Comparison of ENCODE assay signal across 8 cellular contexts in the genomic region with DNA sequence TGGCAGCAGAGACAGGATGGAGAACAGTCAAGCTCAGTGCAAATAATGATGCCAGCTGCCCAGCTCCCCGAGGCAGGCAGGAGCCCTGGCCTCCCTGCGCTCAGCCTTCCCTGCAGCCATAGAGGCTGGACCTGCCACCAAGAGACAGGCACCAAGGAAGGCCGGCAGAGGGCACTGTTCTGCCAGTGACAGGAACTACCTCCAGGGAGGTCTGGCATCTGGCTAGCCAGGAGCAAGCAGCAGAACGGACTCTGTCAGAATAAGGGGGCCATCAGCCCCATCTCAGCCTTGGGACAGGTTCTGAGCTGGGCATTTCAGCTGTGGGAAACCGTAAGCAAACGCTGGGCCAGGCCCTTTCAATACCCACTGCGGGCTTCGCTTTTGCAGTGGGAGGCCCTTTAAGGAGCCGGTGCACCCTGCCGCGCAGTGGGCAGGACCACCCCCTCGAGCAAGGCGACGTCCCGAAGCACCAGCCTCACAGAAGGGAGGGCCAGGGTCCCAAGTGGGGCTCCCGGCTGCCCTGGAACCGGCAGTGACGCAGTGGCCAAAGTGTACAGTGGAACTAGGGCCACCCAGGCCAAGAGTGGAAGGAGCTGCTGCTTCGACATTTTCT. TPM values are rescaled to one million over a fixed set of nuclear protein-coding genes. Genes with fewer than 3 reads are reported as not detected.
A peak's percentile ranks its signal among the peaks of the same experiment; 100 is the strongest.
DNase-seq lines count a peak whose midpoint lies in the region; ATAC-seq and TF ChIP-seq lines count a peak whose summit lies in the region.

No MANE protein-coding gene starts in this region.

- no peak overlapping the region for H3K4me2 ChIP-seq in mammary epithelial cell (ENCODE audit: insufficient read depth, low read depth, low read length)

- no peaks in the 10 kb centered on the region for H3K27me3 ChIP-seq in mammary epithelial cell (ENCODE audit: insufficient read depth, low read length)

- H3K36me3 Mint-ChIP-seq in activated B cell treated with CpG ODN at 0.5 μM for 24 hours (ENCODE audit: low read depth) = peaks cover 4% of the 10 kb centered on the region

- H3K27ac Mint-ChIP-seq in activated B cell treated with CpG ODN at 0.5 μM for 24 hours = no peak overlapping the region

- H3K9me3 ChIP-seq in mammary epithelial cell (replicated peaks; ENCODE audit: insufficient read depth, low read length) = no peaks in the 10 kb centered on the region

- CTCF ChIA-PET in activated B cell treated with CpG ODN at 0.5 μM for 24 hours (lab: Charles Lee) (interaction anchor here (0.8 to 3.7 kb wide), 13 partner anchors 9 to 503 kb away, joined by 3 to 25 read pairs (median 4); a partner anchor contains a TSS), mammary epithelial cell (lab: Charles Lee; ENCODE audit: low non-redundant PET) (no interaction called here)

- H3K4me3 Mint-ChIP-seq in activated B cell treated with CpG ODN at 0.5 μM for 24 hours = no peak overlapping the region

- H3K36me3 ChIP-seq in mammary epithelial cell (ENCODE audit: insufficient read depth, low read length) = no peaks in the 10 kb centered on the region

- H3K9me3 Mint-ChIP-seq in activated B cell treated with CpG ODN at 0.5 μM for 24 hours = no peaks in the 10 kb centered on the region

- H3K4me1 ChIP-seq in mammary epithelial cell (ENCODE audit: insufficient read depth, low read length) = peaks cover 2% of the 10 kb centered on the region

- POLR2A ChIA-PET in activated B cell treated with CpG ODN at 0.5 μM for 24 hours (lab: Charles Lee) = no interaction called here

- H3K79me2 ChIP-seq in mammary epithelial cell (ENCODE audit: insufficient read depth, low read length) = no peaks in the 10 kb centered on the region

- 100% methylated on average over 6 of the region's 19 CpGs for WGBS in mammary epithelial cell (ENCODE audit: low coverage, missing lambda C conversion rate)

- intact Hi-C loops in activated B cell treated with CpG ODN at 0.5 μM for 24 hours (cut with micrococcal nuclease) = loop anchor here (1.0 kb wide), 4 partner anchors 19 to 441 kb away; a partner anchor contains a TSS
- intact Hi-C loops in mammary epithelial cell (cut with micrococcal nuclease) = loop anchor here (1.0 kb wide), 2 partner anchors 211 to 221 kb away; no protein-coding TSS in a partner anchor

- dilution Hi-C loops in mammary epithelial cell (cut with HindIII; ENCODE audit: low sequenced_read_pairs) = no loop called here

- TF ChIP-seq CTCF in activated B cell treated with CpG ODN at 0.5 μM for 24 hours (IDR thresholded peaks at IDR 0.05) (peak; percentile 41), mammary epithelial cell (conservative IDR thresholded peaks at IDR 0.05 in 1 of 2, IDR thresholded peaks at IDR 0.05 in 1 of 2; ENCODE audit: extremely low read depth in 1 of 2, insufficient read depth in 1 of 2, low read depth in 1 of 2, low read length in 2 of 2) (peak; percentile 87 to 91)

- no peak overlapping the region for H3K9ac ChIP-seq in mammary epithelial cell (ENCODE audit: insufficient read depth, low read length)

- ATAC-seq in activated B cell treated with CpG ODN at 0.5 μM for 24 hours (ENCODE audit: low read depth) (peak; percentile 81), GM19395 (IDR thresholded peaks at IDR 0.05; ENCODE audit: unreplicated experiment) (no peak)

- DNase-seq in DMS 273 (lab: John Stamatoyannopoulos, UW; ENCODE audit: unreplicated experiment) = peak; percentile 76
- DNase-seq in DMS 273 treated with DMSO at 0.1 percent for 48 hours (lab: John Stamatoyannopoulos, UW) = no peak
- DNase-seq in NCI-H1694 (lab: John Stamatoyannopoulos, UW) = peak; percentile 20
- peak; percentile 66 for DNase-seq in activated B cell treated with CpG ODN at 0.5 μM for 24 hours
- DNase-seq in mammary epithelial cell = peak; percentile 50
- DNase-seq in kidney tubule cell (ENCODE audit: low spot score) = peak; percentile 68
- DNase-seq in stimulated activated CD4-positive, alpha-beta T cell treated with anti-CD3 and anti-CD28 coated beads, Interleukin-4, amount 100 ng/mL, for 1 hour = peak; percentile 78

- peaks cover 17% of the 10 kb centered on the region for H3K27me3 Mint-ChIP-seq in activated B cell treated with CpG ODN at 0.5 μM for 24 hours

- no peak overlapping the region for H3K27ac ChIP-seq in mammary epithelial cell (ENCODE audit: insufficient read depth, low read depth, low read length)

- H4K20me1 ChIP-seq in mammary epithelial cell (ENCODE audit: insufficient read depth, low read length) = no peaks in the 10 kb centered on the region

- no peak overlapping the region for H2AFZ ChIP-seq in mammary epithelial cell (ENCODE audit: low read depth, low read length)

- no peak overlapping the region for H3K4me3 ChIP-seq in mammary epithelial cell (replicated peaks in 1 of 3; ENCODE audit: insufficient read depth in 1 of 3, low read depth in 2 of 3, low read length in 3 of 3)

- in situ Hi-C loops in mammary epithelial cell (cut with MboI; ENCODE audit: low sequenced_read_pairs in 2 of 2) = no loop called here

- no TSS peak for BruUV-seq in mammary epithelial cell (replicated peaks; lab: Mats Ljungman, UMichigan)

- no peaks in the 10 kb centered on the region for H3K4me1 Mint-ChIP-seq in activated B cell treated with CpG ODN at 0.5 μM for 24 hours

RNA-seq across cellular contexts. Expression of a gene that starts 18.2 kb away (rescaled TPM):
- total RNA-seq in activated B cell treated with CpG ODN at 0.5 μM for 24 hours (26.2 and 32.7 TPM in 2 replicates), mammary epithelial cell (10 to 100 TPM; 13.7 to 22.3 TPM)
- 8.6 TPM for polyA plus RNA-seq in mammary epithelial cell
- not detected for polyA minus RNA-seq in mammary epithelial cell

RNA-seq across cellular contexts. Expression of a gene that starts 54.2 kb away (rescaled TPM):
- total RNA-seq in activated B cell treated with CpG ODN at 0.5 μM for 24 hours = not detected in 2 replicates
- total RNA-seq in mammary epithelial cell = not detected
- polyA plus RNA-seq in mammary epithelial cell = not detected
- polyA minus RNA-seq in mammary epithelial cell = not detected

RNA-seq across cellular contexts. Expression of a gene that starts 59.1 kb away (rescaled TPM):
- total RNA-seq in activated B cell treated with CpG ODN at 0.5 μM for 24 hours = not detected in 2 replicates
- not detected for total RNA-seq in mammary epithelial cell
- polyA plus RNA-seq in mammary epithelial cell = not detected
- polyA minus RNA-seq in mammary epithelial cell = not detected
